In genomic region chr11:101860694-101861371, GRCh38 we compare ENCODE assay signal across 9 cellular contexts. TPM values are rescaled to one million over a fixed set of nuclear protein-coding genes. Genes with fewer than 3 reads are reported as not detected.
A peak's percentile ranks its signal among the peaks of the same experiment; 100 is the strongest.
DNase-seq lines count a peak whose midpoint lies in the region; ATAC-seq and TF ChIP-seq lines count a peak whose summit lies in the region.
"Had no signal": no experiment of that assay in that cellular context is flagged by ENCODE, and none has a peak within 500 bp of the region (broad histone marks: within the 10 kb centered on the region; RNA-seq: fewer than 3 reads in every experiment).

No MANE protein-coding gene starts in this region.

- no peaks in the 10 kb centered on the region for H3K4me1 ChIP-seq in parathyroid adenoma

- no peak overlapping the region for H3K4me3 ChIP-seq in parathyroid adenoma (ENCODE audit: low read depth, low read length)

- H3K4me2 ChIP-seq in parathyroid adenoma (ENCODE audit: low read length), result no peak overlapping the region

- no peak overlapping the region for H3K27ac ChIP-seq in parathyroid adenoma

- ATAC-seq in GM19035 (IDR thresholded peaks at IDR 0.05; ENCODE audit: unreplicated experiment) (peak; percentile 87), HG03103 (IDR thresholded peaks at IDR 0.05; ENCODE audit: low read depth, unreplicated experiment) (peak; percentile 95)

- H3K9me3 ChIP-seq in parathyroid adenoma (ENCODE audit: control insufficient read depth, low read length), result no peaks in the 10 kb centered on the region

- in situ Hi-C loops in Caki2 (cut with HindIII; ENCODE audit: low pct_unique_long_range_greater_than_20kb, low sequenced_read_pairs), result no loop called here

- H3K36me3 ChIP-seq in parathyroid adenoma (ENCODE audit: control insufficient read depth, insufficient read depth, low read length), result no peaks in the 10 kb centered on the region

- DNase-seq in Caki2 (ENCODE audit: low read depth) (peak; percentile 69), NCI-H345 treated with DMSO at 0.1 percent for 48 hours (lab: John Stamatoyannopoulos, UW; ENCODE audit: unreplicated experiment) (peak; percentile 27), germinal center (ENCODE audit: low spot score) (peak; percentile 24)
- peak; percentile 19 to 21 for DNase-seq in activated T-cell treated with anti-CD3 and anti-CD28 coated beads, Interleukin-2, amount 50 U/mL, for 48 hours
- DNase-seq in effector CD4-positive, alpha-beta T cell, result no peak

- H3K9ac ChIP-seq in parathyroid adenoma, result no peak overlapping the region

- H3K79me2 ChIP-seq in parathyroid adenoma, result no peaks in the 10 kb centered on the region

- H3K27me3 ChIP-seq in parathyroid adenoma (ENCODE audit: control insufficient read depth, insufficient read depth, low read length), result no peaks in the 10 kb centered on the region

- peak; percentile 33 for TF ChIP-seq CTCF in parathyroid adenoma (IDR thresholded peaks at IDR 0.05)

- no peak overlapping the region for H2AFZ ChIP-seq in parathyroid adenoma

RNA-seq across cellular contexts. Expression of gene CEP126, which starts 54.0 kb away (rescaled TPM):
- 0.46 and 0.54 TPM in 2 replicates for total RNA-seq in Caki2 (2014; rRNA removed; shearing (Covaris generic); ENCODE audit: low replicate concordance)

RNA-seq across cellular contexts. Expression of gene ANGPTL5, which starts 55.5 kb away (rescaled TPM):
- not detected in 2 replicates for total RNA-seq in Caki2 (2014; rRNA removed; shearing (Covaris generic); ENCODE audit: low replicate concordance)
- total RNA-seq: activated CD8-positive, alpha-beta memory T cell treated with anti-CD3 and anti-CD28 coated beads for 36 hours had no signal
